ENCODE assay signal across 15 cellular contexts in genomic region chr11:36186340-36186739, GRCh38.
DNase-seq lines count a peak whose midpoint lies in the region; ATAC-seq and TF ChIP-seq lines count a peak whose summit lies in the region.
"Had no signal": no experiment of that assay in that cellular context is flagged by ENCODE, and none has a peak within 500 bp of the region (broad histone marks: within the 10 kb centered on the region; RNA-seq: fewer than 3 reads in every experiment).

No MANE protein-coding gene starts in this region.

- no peak overlapping the region for H3K4me3 ChIP-seq in astrocyte of the spinal cord (ENCODE audit: low read depth, low read length)
- no peak overlapping the region for H3K4me3 ChIP-seq in thyroid gland (replicated peaks in 1 of 3)
- H3K4me3 ChIP-seq in right lobe of liver, result no peak overlapping the region
- H3K4me3 ChIP-seq: ovary had no signal

- H3K27me3 Mint-ChIP-seq in mesothelial cell of epicardium (ENCODE audit: low read depth), result no peaks in the 10 kb centered on the region

- H3K4me3 Mint-ChIP-seq in mesothelial cell of epicardium, result no peak overlapping the region
- H3K4me3 Mint-ChIP-seq: CD8-positive, alpha-beta memory T cell; WTC11 had no signal

- peaks cover 32% of the 10 kb centered on the region for H3K36me3 Mint-ChIP-seq in mesothelial cell of epicardium
- H3K36me3 Mint-ChIP-seq: CD8-positive, alpha-beta memory T cell had no signal

- peaks cover 56% of the 10 kb centered on the region for H3K4me1 Mint-ChIP-seq in mesothelial cell of epicardium
- H3K4me1 Mint-ChIP-seq: CD8-positive, alpha-beta memory T cell had no signal

- H3K9me3 ChIP-seq in thyroid gland (no peaks in the 10 kb centered on the region), right lobe of liver (no peaks in the 10 kb centered on the region)
- H3K9me3 ChIP-seq: ovary had no signal

- peak; percentile 87 for DNase-seq in DMS 273 (lab: John Stamatoyannopoulos, UW; ENCODE audit: unreplicated experiment)
- DNase-seq in NCI-H128 (lab: John Stamatoyannopoulos, UW; ENCODE audit: unreplicated experiment), result peak; percentile 31
- peak; percentile 86 for DNase-seq in astrocyte of the spinal cord (ENCODE audit: low read depth, low spot score)
- no peak for DNase-seq in mesothelial cell of epicardium (ENCODE audit: low spot score in 2 of 2, unreplicated experiment in 2 of 2)
- no peak for DNase-seq in thyroid gland
- no peak for DNase-seq in DMS114 treated with DMSO at 0.1 percent for 48 hours (lab: John Stamatoyannopoulos, UW; ENCODE audit: unreplicated experiment)
- DNase-seq in superior temporal gyrus (ENCODE audit: extremely low spot score), result no peak
- DNase-seq in right lobe of liver, result no peak
- DNase-seq: activated gamma-delta T cell; CD8-positive, alpha-beta memory T cell; effector CD4-positive, alpha-beta T cell; islet precursor cell; Kasumi-1; ovary had no signal

- TF ChIP-seq CTCF in astrocyte of the spinal cord (IDR thresholded peaks at IDR 0.05; ENCODE audit: low read depth, low read length) (no peak), mesothelial cell of epicardium (IDR thresholded peaks at IDR 0.05; ENCODE audit: unreplicated experiment) (no peak), thyroid gland (IDR thresholded peaks at IDR 0.05) (no peak), right lobe of liver (IDR thresholded peaks at IDR 0.05) (no peak)

- ATAC-seq in right lobe of liver, result no peak
- ATAC-seq: WTC11 had no signal

- H3K36me3 ChIP-seq in thyroid gland, result no peaks in the 10 kb centered on the region
- H3K36me3 ChIP-seq in right lobe of liver, result no peaks in the 10 kb centered on the region
- H3K36me3 ChIP-seq: ovary had no signal

- WGBS in thyroid gland, 2 donors, result 94 to 95% methylated on average over 4 of the region's 4 CpGs
- 73% methylated on average over 2 of the region's 4 CpGs for whole genome bisulfite sequencing in right lobe of liver (ENCODE audit: insufficient coverage, low coverage, low lambda C conversion rate, missing lambda C conversion rate)

- no peak overlapping the region for H3K27ac ChIP-seq in thyroid gland
- no peak overlapping the region for H3K27ac ChIP-seq in right lobe of liver
- H3K27ac ChIP-seq: ovary had no signal

- intact Hi-C loops in thyroid gland (cut with DNase I) (no loop called here), right lobe of liver (cut with DNase I) (no loop called here)

- peak overlapping the region; percentile 43 for H3K27ac Mint-ChIP-seq in mesothelial cell of epicardium
- H3K27ac Mint-ChIP-seq: CD8-positive, alpha-beta memory T cell; WTC11 had no signal

- TF ChIP-seq POLR2A in thyroid gland (IDR thresholded peaks at IDR 0.05) (no peak), right lobe of liver (IDR thresholded peaks at IDR 0.05) (no peak)

- peaks cover 7% of the 10 kb centered on the region for H3K9me3 Mint-ChIP-seq in mesothelial cell of epicardium

- no peaks in the 10 kb centered on the region for H3K27me3 ChIP-seq in thyroid gland
- H3K27me3 ChIP-seq in right lobe of liver, result no peaks in the 10 kb centered on the region
- H3K27me3 ChIP-seq: ovary had no signal

- H3K4me1 ChIP-seq in thyroid gland, result no peaks in the 10 kb centered on the region
- no peaks in the 10 kb centered on the region for H3K4me1 ChIP-seq in right lobe of liver

- in situ Hi-C loops in astrocyte of the spinal cord (cut with HindIII; ENCODE audit: low sequenced_read_pairs), result no loop called here

Comparison
In these comparisons a context has a peak if more than half of its experiments do, and no peak if none do; other contexts are left out.
1. DNase-seq: peak in DMS 273 (single experiment), NCI-H128 (single experiment) and astrocyte of the spinal cord (single experiment); none in mesothelial cell of epicardium (0 of 2), thyroid gland (0 of 2), DMS114 treated with DMSO at 0.1 percent for 48 hours (single experiment), superior temporal gyrus (single experiment) and right lobe of liver (0 of 3).